In the genomic region with DNA sequence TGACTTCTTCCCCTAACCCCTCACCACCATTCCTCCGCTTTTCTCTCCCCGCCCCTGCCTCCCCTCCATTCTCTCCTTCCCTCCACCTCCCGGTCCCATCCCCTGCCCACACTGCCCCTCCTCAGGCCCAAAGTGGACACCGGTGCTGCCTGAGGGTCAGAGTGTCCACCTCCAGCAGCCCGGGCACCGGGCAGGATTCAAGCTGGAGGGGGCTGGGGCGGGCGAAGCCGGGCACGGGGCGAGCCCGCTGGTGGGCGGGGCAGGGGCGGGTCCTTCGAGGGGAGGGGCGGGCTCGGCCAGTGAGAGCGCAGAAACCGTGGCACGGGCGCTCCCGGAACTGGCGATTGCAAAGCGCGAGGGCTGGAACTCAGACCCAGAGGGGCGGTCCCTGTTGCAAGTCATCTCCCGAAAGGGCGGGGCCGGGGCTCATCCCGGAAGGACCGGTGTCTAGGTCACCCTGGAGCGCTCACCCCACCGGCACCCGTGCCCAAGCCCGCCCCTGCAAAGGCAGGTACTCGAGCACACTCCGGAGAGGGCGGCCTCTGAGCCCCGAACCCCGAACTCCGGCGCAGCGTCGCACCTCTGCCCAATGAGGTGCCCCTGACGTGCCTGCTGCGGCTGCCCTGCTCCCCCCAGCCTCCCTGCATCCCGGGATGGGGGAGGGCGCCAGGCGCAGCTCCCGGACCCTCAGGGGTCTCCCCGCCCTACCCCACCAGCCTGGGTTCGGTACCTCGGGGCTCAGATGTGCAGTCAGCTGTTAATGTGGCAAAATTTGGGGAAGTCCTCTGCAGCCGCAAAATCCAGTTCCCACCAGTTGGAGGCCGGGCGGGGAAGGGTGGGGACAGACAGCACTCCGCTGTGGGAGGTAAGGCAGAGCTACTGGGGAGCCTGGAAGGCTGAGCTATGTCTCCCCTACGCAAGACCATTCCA, we compare ENCODE assay signal across 8 cellular contexts. TPM values are rescaled to one million over a fixed set of nuclear protein-coding genes. Genes with fewer than 3 reads are reported as not detected.
DNase-seq lines count a peak whose midpoint lies in the region; ATAC-seq and TF ChIP-seq lines count a peak whose summit lies in the region.

No MANE protein-coding gene starts in this region.

- peaks cover 0 to 3% (median 0%) of the 10 kb centered on the region in 3 donors for H3K9me3 ChIP-seq in gastroesophageal sphincter
- H3K9me3 ChIP-seq in testis = no peaks in the 10 kb centered on the region

- H4K20me1 ChIP-seq in GM23338 (replicated peaks; ENCODE audit: insufficient read depth) = no peaks in the 10 kb centered on the region; the same call in 1 of the 2 replicates

- no peaks in the 10 kb centered on the region for H3K79me2 ChIP-seq in GM23338 (replicated peaks; ENCODE audit: insufficient read depth)

- H3K4me3 Mint-ChIP-seq in GM23338 = peak overlapping the region; percentile 69

- peaks cover 5% of the 10 kb centered on the region; the same call in 1 of the 2 replicates for H3K4me1 ChIP-seq in GM23338 (ENCODE audit: insufficient read depth)
- peaks cover 0 to 58% (median 15%) of the 10 kb centered on the region in 3 donors for H3K4me1 ChIP-seq in gastroesophageal sphincter
- H3K4me1 ChIP-seq in testis = peaks cover 16% of the 10 kb centered on the region

- H3K4me2 ChIP-seq in GM23338 = peak overlapping the region; percentile 92

- H3K4me3 ChIP-seq in GM23338 (peak overlapping the region; percentile 72), gastroesophageal sphincter (peak overlapping the region; percentile 45 to 64), testis (peak overlapping the region; percentile 49 to 77)

- peaks cover 14% of the 10 kb centered on the region; the same call in 2 of the 3 replicates for H3K9me3 Mint-ChIP-seq in GM23338

- peaks cover 19% of the 10 kb centered on the region for H3K4me1 Mint-ChIP-seq in GM23338

- WGBS in gastroesophageal sphincter (ENCODE audit: low coverage in 1 of 2), 2 donors = 0 to 20% methylated on average over 2 to 8 of the region's 58 CpGs
- WGBS in testis, 2 donors = 5 to 26% methylated on average over 8 to 55 of the region's 58 CpGs

- H3K27ac Mint-ChIP-seq in GM23338 = no peak overlapping the region

- intact Hi-C loops in testis (cut with DNase I; ENCODE audit: low total_unique reads) = no loop called here

- peaks cover 41% of the 10 kb centered on the region for H3K27me3 Mint-ChIP-seq in GM23338 (ENCODE audit: insufficient read depth, low read depth, poor library complexity)

- peaks cover 4% of the 10 kb centered on the region; the same call in 1 of the 2 replicates for H3K27me3 ChIP-seq in GM23338 (ENCODE audit: insufficient read depth)
- H3K27me3 ChIP-seq in gastroesophageal sphincter = peaks cover 11% of the 10 kb centered on the region
- H3K27me3 ChIP-seq in testis = no peaks in the 10 kb centered on the region

- no peak for TF ChIP-seq CTCF in GM23338 (conservative IDR thresholded peaks at IDR 0.05; ENCODE audit: low read depth in 2 of 2)
- TF ChIP-seq CTCF in gastroesophageal sphincter (IDR thresholded peaks at IDR 0.05) = peak in 1 of 4 experiments; percentile 26
- TF ChIP-seq CTCF in testis (IDR thresholded peaks at IDR 0.05) = no peak

- ATAC-seq in GM23338 (peak; percentile 90), gastroesophageal sphincter (peak; percentile 94)

- H3K36me3 ChIP-seq in GM23338 (ENCODE audit: insufficient read depth) (no peaks in the 10 kb centered on the region), gastroesophageal sphincter (peaks cover 0 to 12% of the 10 kb centered on the region in 2 donors), testis (ENCODE audit: low read depth, missing control alignments) (no peaks in the 10 kb centered on the region)

- no peaks in the 10 kb centered on the region for H3K9me2 ChIP-seq in GM23338 (ENCODE audit: insufficient read depth)

- H3K36me3 Mint-ChIP-seq in GM23338 (ENCODE audit: low read depth) = peaks cover 13% of the 10 kb centered on the region

- DNase-seq in EL (peak; percentile 94), GM23338 (ENCODE audit: low spot score) (peak; percentile 99), Kasumi-1 (lab: John Stamatoyannopoulos, UW) (peak; percentile 93 to 94), SHP77 treated with DMSO at 0.1 percent for 48 hours (lab: John Stamatoyannopoulos, UW) (peak; percentile 46), occipital lobe (lab: John Stamatoyannopoulos, UW) (peak; percentile 68), testis (peak; percentile 97)
- peak; percentile 81 for DNase-seq in activated gamma-delta T cell treated with anti-CD3 and anti-CD28 coated beads, Interleukin-2, amount 50 U/mL, for 16 hours (ENCODE audit: low read depth)

- TF ChIP-seq POLR2A in gastroesophageal sphincter (IDR thresholded peaks at IDR 0.05) (peak in 1 of 2 donors; percentile 56), testis (IDR thresholded peaks at IDR 0.05) (no peak)

- H2AFZ ChIP-seq in GM23338 = peak overlapping the region; percentile 85

- no peaks in the 10 kb centered on the region for H3F3A ChIP-seq in GM23338 (replicated peaks; ENCODE audit: low read depth)

- H3K27ac ChIP-seq in GM23338 (ENCODE audit: low read depth) = no peak overlapping the region
- peak overlapping the region; percentile 41 to 82 (median 78) for H3K27ac ChIP-seq in gastroesophageal sphincter
- H3K27ac ChIP-seq in testis = peak overlapping the region; percentile 42 to 68

- no peak for TF ChIP-seq EP300 in gastroesophageal sphincter (IDR thresholded peaks at IDR 0.05)

TF ChIP-seq in GM23338, 12 proteins besides CTCF, POLR2A, EP300 and RAD21:
- TF ChIP-seq ZNF331 (CRISPR knock-in tag; IDR thresholded peaks at IDR 0.05; ENCODE audit: low read depth) (no peak), POLR2AphosphoS5 (IDR thresholded peaks at IDR 0.05; ENCODE audit: low read depth) (peak; percentile 71)

RNA-seq across cellular contexts. Expression of gene CDKN1C, which starts 16.5 kb away (rescaled TPM):
- 22.2 and 23.5 TPM in 2 replicates for total RNA-seq in GM23338 (2014; rRNA removed; shearing (Covaris generic))
- 19.3 and 23.6 TPM in 2 replicates for polyA plus RNA-seq in GM23338 (2016; fragmentation: Nextera tagmentation; extraction: Ambion mirVana)
- total RNA-seq in gastroesophageal sphincter = 100 to 1,000 TPM in 2 of 4 donors, 10 to 100 TPM in 2; 87.0 to 201 (median 121) TPM
- 34.5 TPM for total RNA-seq in occipital lobe
- 10 to 100 TPM; 24.3 to 34.9 TPM for total RNA-seq in testis
- 15.2 TPM for polyA plus RNA-seq in testis (ENCODE audit: insufficient read depth, low read depth, low replicate concordance)

RNA-seq across cellular contexts. Expression of gene PHLDA2, which starts 27.1 kb away (rescaled TPM):
- total RNA-seq in GM23338 (2014; rRNA removed; shearing (Covaris generic)) = 3.8 TPM in 1 of 2 replicates, not detected in the other
- polyA plus RNA-seq in GM23338 (2016; fragmentation: Nextera tagmentation; extraction: Ambion mirVana) (16.5 and 19.2 TPM in 2 replicates), testis (ENCODE audit: insufficient read depth, low read depth, low replicate concordance) (0.62 TPM)
- total RNA-seq in gastroesophageal sphincter (1 to 10 TPM in 2 of 4 donors, under 1 TPM in 1, not detected in 1; 0.82 to 5.0 (median 1.9) TPM), occipital lobe (not detected), testis (1 to 10 TPM; 2.2 to 4.0 TPM)

Comparison
In these comparisons a context has a peak if more than half of its experiments do, and no peak if none do; other contexts are left out.
1. DNase-seq: peak in every context shown above with its lines; median percentile 99 in GM23338; 97 in testis; 94 in EL; 94 in Kasumi-1; 81 in activated gamma-delta T cell treated with anti-CD3 and anti-CD28 coated beads, Interleukin-2, amount 50 U/mL, for 16 hours; 68 in occipital lobe; 46 in SHP77 treated with DMSO at 0.1 percent for 48 hours.